In the genomic region with DNA sequence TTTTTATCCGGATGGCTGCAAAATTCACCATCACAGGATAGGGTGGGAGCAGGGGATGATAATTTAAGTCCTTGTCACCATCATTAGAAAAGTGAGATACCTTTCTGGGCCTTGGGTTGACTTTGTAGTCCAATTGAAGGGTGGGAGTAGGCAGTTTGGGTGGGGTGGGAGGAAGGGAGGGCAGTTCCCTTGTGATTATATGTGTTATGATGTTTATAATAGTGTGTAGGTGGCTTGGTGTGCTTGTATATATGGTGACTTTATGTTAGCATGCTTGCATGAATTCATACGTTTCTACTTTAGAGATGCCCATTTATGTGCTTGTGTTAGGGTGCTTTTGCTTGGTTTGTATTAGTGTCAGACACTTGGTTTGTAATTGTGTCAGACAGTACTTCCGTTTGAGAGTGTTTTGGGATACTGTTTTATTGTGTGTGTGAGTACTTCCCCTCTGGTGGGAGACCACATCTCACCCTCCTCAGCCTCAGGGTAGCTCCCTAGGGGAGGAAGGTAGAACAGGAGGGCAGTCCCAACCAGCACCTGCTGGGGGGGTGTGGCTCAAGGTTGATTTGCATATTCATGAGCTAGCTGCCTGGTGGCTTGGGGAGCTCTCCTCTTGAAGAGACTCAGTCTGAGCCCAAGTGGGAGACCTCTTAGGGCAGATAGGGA, we compare ENCODE assay signal across 9 cellular contexts. TPM values are rescaled to one million over a fixed set of nuclear protein-coding genes. Genes with fewer than 3 reads are reported as not detected.
DNase-seq lines count a peak whose midpoint lies in the region; ATAC-seq, FAIRE-seq and TF ChIP-seq lines count a peak whose summit lies in the region.
"Had no signal": no experiment of that assay in that cellular context is flagged by ENCODE, and none has a peak within 500 bp of the region (broad histone marks: within the 10 kb centered on the region; RNA-seq: fewer than 3 reads in every experiment).

No MANE protein-coding gene starts in this region.

- H3K4me2 ChIP-seq in GM12878 (ENCODE audit: control insufficient read depth, insufficient read depth) (no peak overlapping the region), smooth muscle cell (no peak overlapping the region)

- CTCF ChIA-PET in CD8-positive, alpha-beta T cell (lab: Charles Lee): no interaction called here
- CTCF ChIA-PET in GM12878 (lab: Yijun Ruan, JAX): interaction anchor here (0.5 to 4.5 kb wide), 13 partner anchors 10 to 782 kb away, joined by 3 to 92 read pairs (median 4); no protein-coding TSS in a partner anchor

- TF ChIP-seq RAD21 in GM12878 (IDR thresholded peaks at IDR 0.05; ENCODE audit: insufficient read depth, low read depth, low read length): no peak

- 8% methylated on average over 3 of the region's 3 CpGs for WGBS in GM12878 (ENCODE audit: insufficient coverage, insufficient replicate concordance, low lambda C conversion rate, missing lambda C conversion rate)
- WGBS in smooth muscle cell (ENCODE audit: low lambda C conversion rate): 72% methylated on average over 3 of the region's 3 CpGs
- WGBS in prostate gland: 66% methylated on average over 3 of the region's 3 CpGs

- H3K36me3 Mint-ChIP-seq in CD8-positive, alpha-beta T cell: no peaks in the 10 kb centered on the region

- no peaks in the 10 kb centered on the region for H3K4me1 ChIP-seq in CD8-positive, alpha-beta T cell (ENCODE audit: insufficient read depth, low read length)
- peaks cover 29% of the 10 kb centered on the region for H3K4me1 ChIP-seq in GM12878 (ENCODE audit: control insufficient read depth, insufficient read depth, low read length)
- peaks cover 22% of the 10 kb centered on the region for H3K4me1 ChIP-seq in smooth muscle cell (ENCODE audit: low read depth)
- H3K4me1 ChIP-seq in prostate gland (replicated peaks): no peaks in the 10 kb centered on the region

- no peaks in the 10 kb centered on the region for H3K9me3 Mint-ChIP-seq in CD8-positive, alpha-beta T cell

- peak; percentile 87 for ATAC-seq in CD8-positive, alpha-beta T cell
- ATAC-seq in HG03108 (IDR thresholded peaks at IDR 0.05; ENCODE audit: unreplicated experiment) (peak; percentile 62), GM12878 (peak; percentile 85)

- no peak for TF ChIP-seq CTCF in CD8-positive, alpha-beta T cell (IDR thresholded peaks at IDR 0.05)
- TF ChIP-seq CTCF in GM12878 (IDR thresholded peaks at IDR 0.05 in 2 of 3, conservative IDR thresholded peaks at IDR 0.05 in 1 of 3; ENCODE audit: control insufficient read depth in 2 of 3, extremely low read depth in 1 of 3, insufficient read depth in 1 of 3, low read depth in 3 of 3, low read length in 3 of 3) (no peak), smooth muscle cell (IDR thresholded peaks at IDR 0.05; ENCODE audit: borderline replicate concordance, insufficient read depth, poor library complexity, severe bottlenecking) (no peak), prostate gland (IDR thresholded peaks at IDR 0.05) (no peak)

- in situ Hi-C loops in GM12878 (cut with MboI): no loop called here

- BruUV-seq in GM12878 (replicated peaks; lab: Mats Ljungman, UMichigan): no TSS peak

- H3K9ac ChIP-seq in GM12878 (ENCODE audit: control insufficient read depth, insufficient read depth, low read length) (no peak overlapping the region), smooth muscle cell (ENCODE audit: low read depth) (no peak overlapping the region)

- H3K27ac ChIP-seq in CD8-positive, alpha-beta T cell (ENCODE audit: low read depth, low read length): no peak overlapping the region
- H3K27ac ChIP-seq in GM12878 (ENCODE audit: control insufficient read depth, insufficient read depth) (no peak overlapping the region), smooth muscle cell (ENCODE audit: low read depth) (no peak overlapping the region), prostate gland (no peak overlapping the region)

- TF ChIP-seq POLR2A in GM19099 (IDR thresholded peaks at IDR 0.05; ENCODE audit: extremely low read depth, insufficient read length, low read depth): peak; percentile 67
- no peak for TF ChIP-seq POLR2A in GM12878 (IDR thresholded peaks at IDR 0.05; ENCODE audit: low read depth, low read length)
- TF ChIP-seq POLR2A in prostate gland (IDR thresholded peaks at IDR 0.05): no peak

- H3K79me2 ChIP-seq in GM12878 (ENCODE audit: control insufficient read depth, insufficient read depth, low read length): no peaks in the 10 kb centered on the region
- H3K79me2 ChIP-seq in smooth muscle cell (ENCODE audit: low read depth): no peaks in the 10 kb centered on the region

- H3K27me3 ChIP-seq in CD8-positive, alpha-beta T cell (ENCODE audit: insufficient read depth, low read length): no peaks in the 10 kb centered on the region
- H3K27me3 ChIP-seq in GM12878 (replicated peaks in 1 of 2; ENCODE audit: control insufficient read depth in 2 of 2, insufficient read depth in 2 of 2, low read length in 1 of 2) (no peaks in the 10 kb centered on the region), smooth muscle cell (ENCODE audit: low read depth) (peaks cover 33% of the 10 kb centered on the region), prostate gland (replicated peaks; ENCODE audit: insufficient read depth) (peaks cover 7% of the 10 kb centered on the region)

- H3F3A ChIP-seq in smooth muscle cell (ENCODE audit: low read depth): no peaks in the 10 kb centered on the region

- H3K27me3 Mint-ChIP-seq in CD8-positive, alpha-beta T cell (ENCODE audit: low read depth): peaks cover 10% of the 10 kb centered on the region

- H3K4me3 Mint-ChIP-seq in CD8-positive, alpha-beta T cell: no peak overlapping the region

- no peaks in the 10 kb centered on the region for H3K36me3 ChIP-seq in CD8-positive, alpha-beta T cell (ENCODE audit: insufficient read depth, low read length)
- no peaks in the 10 kb centered on the region for H3K36me3 ChIP-seq in GM12878 (ENCODE audit: control insufficient read depth in 2 of 2, insufficient read depth in 2 of 2, low read length in 1 of 2)
- no peaks in the 10 kb centered on the region for H3K36me3 ChIP-seq in smooth muscle cell (ENCODE audit: low read depth)
- H3K36me3 ChIP-seq in prostate gland: no peaks in the 10 kb centered on the region

- H3K4me1 Mint-ChIP-seq in CD8-positive, alpha-beta T cell (ENCODE audit: low read depth): peaks cover 10% of the 10 kb centered on the region

- intact Hi-C loops in CD8-positive, alpha-beta T cell (cut with DNase I, micrococcal nuclease): no loop called here
- intact Hi-C loops in GM12878 (cut with micrococcal nuclease; ENCODE audit: unreplicated experiment): no loop called here
- intact Hi-C loops in prostate gland (cut with DNase I): no loop called here

- no peak overlapping the region for H3K27ac Mint-ChIP-seq in CD8-positive, alpha-beta T cell

- RAD21 ChIA-PET in GM12878 (lab: Charles Lee; ENCODE audit: unreplicated experiment): interaction anchor here (0.5 to 5.2 kb wide), 15 partner anchors 10 to 533 kb away, joined by 3 to 61 read pairs (median 5); partner anchors contain the start of gene UTP11

- H2AFZ ChIP-seq in GM12878 (ENCODE audit: control insufficient read depth, low read depth, low read length): no peak overlapping the region
- no peak overlapping the region for H2AFZ ChIP-seq in smooth muscle cell (ENCODE audit: low read depth)

- peak; percentile 35 for FAIRE-seq in GM12878 (lab: Jason Lieb, UNC)

- SMC1A ChIA-PET in GM12878 (lab: Charles Lee; ENCODE audit: uncharacterized antibody, unreplicated experiment): interaction anchor here (0.7 to 23.8 kb wide), 14 partner anchors 9 to 195 kb away, joined by 3 to 316 read pairs (median 5); no protein-coding TSS in a partner anchor

- POLR2A ChIA-PET in CD8-positive, alpha-beta T cell (lab: Charles Lee): no interaction called here
- POLR2A ChIA-PET in GM12878 (lab: Charles Lee): interaction anchor here (0.5 to 4.2 kb wide), 13 partner anchors 9 to 219 kb away, joined by 3 to 32 read pairs (median 5); no protein-coding TSS in a partner anchor

- peak; percentile 54 to 71; a peak in 2 of 4 replicates for TF ChIP-seq EP300 in GM12878 (IDR thresholded peaks at IDR 0.05; ENCODE audit: borderline replicate concordance in 1 of 2, control insufficient read depth in 1 of 2, low read depth in 2 of 2, low read length in 2 of 2)

- no peaks in the 10 kb centered on the region for H4K20me1 ChIP-seq in GM12878 (ENCODE audit: control insufficient read depth, insufficient read depth)
- no peaks in the 10 kb centered on the region for H4K20me1 ChIP-seq in smooth muscle cell (ENCODE audit: low read depth)

- no peaks in the 10 kb centered on the region for H3K9me3 ChIP-seq in CD8-positive, alpha-beta T cell (ENCODE audit: low read length)
- H3K9me3 ChIP-seq in GM12878 (replicated peaks; ENCODE audit: control insufficient read depth, insufficient read depth, low read length) (no peaks in the 10 kb centered on the region), smooth muscle cell (replicated peaks; ENCODE audit: low read depth) (no peaks in the 10 kb centered on the region), prostate gland (no peaks in the 10 kb centered on the region)

- DNase-seq in CD8-positive, alpha-beta T cell: peak in 2 of 7 experiments; percentile 10 to 46
- DNase-seq in GM12878 (ENCODE audit: low read depth, low spot score) (peak; percentile 58), MV-4-11 (lab: John Stamatoyannopoulos, UW) (no peak), NCI-H128 (lab: John Stamatoyannopoulos, UW; ENCODE audit: unreplicated experiment) (no peak), smooth muscle cell (lab: John Stamatoyannopoulos, UW; ENCODE audit: unreplicated experiment) (no peak), prostate gland (ENCODE audit: low spot score) (no peak)

- H3K4me3 ChIP-seq in CD8-positive, alpha-beta T cell (ENCODE audit: low read depth, low read length): no peak overlapping the region
- H3K4me3 ChIP-seq in GM12878 (no peak overlapping the region), smooth muscle cell (no peak overlapping the region), prostate gland (no peak overlapping the region)

RNA-seq across cellular contexts. Expression of gene POU3F1, which starts 6.3 kb away (rescaled TPM):
- total RNA-seq in CD8-positive, alpha-beta T cell: 1 to 10 TPM; 1.0 to 1.1 TPM
- total RNA-seq in GM12878 (2013; cell fraction: nucleolus; rRNA removed): 0.40 TPM in 1 of 2 replicates, not detected in the other
- total RNA-seq in GM12878 (2014; rRNA removed) (0.23 and 0.38 TPM in 2 replicates), GM12878 (2014; rRNA removed; fragmentation: Illumina TruSeq; extraction: Trizol) (0.09 and 0.14 TPM in 2 replicates), GM12878 (2021) (0.38 and 0.53 TPM in 2 replicates), smooth muscle cell (not detected in 2 replicates), prostate gland (1 to 10 TPM in 1 of 2 donors, under 1 TPM in 1; 0.09 to 3.4 TPM)
- not detected for polyA plus RNA-seq in GM12878 (2011; ENCODE audit: low read depth)
- polyA plus RNA-seq in GM12878 (2011; rRNA removed) (0.10 TPM in 1 of 2 replicates, not detected in the other), GM12878 (2014; fragmentation: Illumina TruSeq; extraction: Trizol) (0.09 and 0.13 TPM in 2 replicates), GM12878 (2014; fragmentation: Nextera tagmentation; extraction: Ambion mirVana) (under 1 TPM in 1 of 2 experiments, not detected in 1; 0.04 TPM), GM12878 (2014; rRNA removed) (0.15 and 0.53 TPM in 2 replicates), GM12878 (2016; fragmentation: Nextera tagmentation; extraction: Ambion mirVana) (not detected), smooth muscle cell (0.55 and 1.4 TPM in 2 replicates)
- 0.13 TPM in 2 replicates for polyA plus RNA-seq in GM12878 (2011; cell fraction: cytosol; rRNA removed)
- 0.34 and 0.53 TPM in 2 replicates for polyA plus RNA-seq in GM12878 (2011; cell fraction: nucleus; rRNA removed)
- polyA plus RNA-seq in GM12878 (2012): 0.06 and 0.07 TPM in 2 replicates
- polyA minus RNA-seq in GM12878 (2011; rRNA and poly(A)+ RNA removed): not detected in 2 replicates
- polyA minus RNA-seq in GM12878 (2011; cell fraction: cytosol; rRNA and poly(A)+ RNA removed): 0.42 TPM in 1 of 2 replicates, not detected in the other
- polyA minus RNA-seq in GM12878 (2011; cell fraction: nucleus; rRNA and poly(A)+ RNA removed): 0.24 and 0.38 TPM in 2 replicates
- total RNA-seq: epithelial cell of proximal tubule had no signal

RNA-seq across cellular contexts. Expression of gene UTP11, which starts 40.3 kb away (rescaled TPM):
- 10 to 100 TPM; 12.8 to 14.0 TPM for total RNA-seq in CD8-positive, alpha-beta T cell
- 27.6 and 31.6 TPM in 2 replicates for total RNA-seq in GM12878 (2013; cell fraction: nucleolus; rRNA removed)
- total RNA-seq in GM12878 (2014; rRNA removed) (51.5 and 55.0 TPM in 2 replicates), GM12878 (2014; rRNA removed; fragmentation: Illumina TruSeq; extraction: Trizol) (77.8 and 78.1 TPM in 2 replicates), GM12878 (2021) (39.6 and 41.8 TPM in 2 replicates), smooth muscle cell (72.4 and 73.5 TPM in 2 replicates), prostate gland (10 to 100 TPM; 26.9 to 36.5 TPM)
- polyA plus RNA-seq in GM12878 (2011; ENCODE audit: low read depth): 9.8 TPM
- polyA plus RNA-seq in GM12878 (2011; rRNA removed) (34.5 and 47.6 TPM in 2 replicates), GM12878 (2014; fragmentation: Illumina TruSeq; extraction: Trizol) (125 and 146 TPM in 2 replicates), GM12878 (2014; fragmentation: Nextera tagmentation; extraction: Ambion mirVana) (100 to 1,000 TPM in 1 of 2 experiments, 10 to 100 TPM in 1; 96.4 to 107 TPM), GM12878 (2014; rRNA removed) (54.9 and 57.2 TPM in 2 replicates), GM12878 (2016; fragmentation: Nextera tagmentation; extraction: Ambion mirVana) (10 to 100 TPM; 62.7 to 65.7 TPM), smooth muscle cell (43.7 and 44.4 TPM in 2 replicates)
- polyA plus RNA-seq in GM12878 (2011; cell fraction: cytosol; rRNA removed): 15.4 and 18.0 TPM in 2 replicates
- polyA plus RNA-seq in GM12878 (2011; cell fraction: nucleus; rRNA removed): 9.2 and 15.4 TPM in 2 replicates
- 19.1 and 19.2 TPM in 2 replicates for polyA plus RNA-seq in GM12878 (2012)
- polyA minus RNA-seq in GM12878 (2011; rRNA and poly(A)+ RNA removed): 8.6 and 11.3 TPM in 2 replicates
- polyA minus RNA-seq in GM12878 (2011; cell fraction: cytosol; rRNA and poly(A)+ RNA removed): 7.9 and 9.7 TPM in 2 replicates
- 7.7 and 12.4 TPM in 2 replicates for polyA minus RNA-seq in GM12878 (2011; cell fraction: nucleus; rRNA and poly(A)+ RNA removed)

RNA-seq across cellular contexts. Expression of gene FHL3, which starts 47.6 kb away (rescaled TPM):
- total RNA-seq in CD8-positive, alpha-beta T cell: 1 to 10 TPM; 5.6 to 5.9 TPM
- 9.3 and 14.1 TPM in 2 replicates for total RNA-seq in GM12878 (2013; cell fraction: nucleolus; rRNA removed)
- total RNA-seq in GM12878 (2014; rRNA removed) (8.1 and 8.9 TPM in 2 replicates), GM12878 (2014; rRNA removed; fragmentation: Illumina TruSeq; extraction: Trizol) (4.2 and 5.2 TPM in 2 replicates), GM12878 (2021) (11.5 and 13.9 TPM in 2 replicates), smooth muscle cell (29.5 and 32.0 TPM in 2 replicates), prostate gland (10 to 100 TPM; 14.2 to 40.6 TPM)
- polyA plus RNA-seq in GM12878 (2011; ENCODE audit: low read depth): 4.2 TPM
- polyA plus RNA-seq in GM12878 (2011; rRNA removed) (0.53 and 1.3 TPM in 2 replicates), GM12878 (2014; fragmentation: Illumina TruSeq; extraction: Trizol) (3.9 and 9.2 TPM in 2 replicates), GM12878 (2014; fragmentation: Nextera tagmentation; extraction: Ambion mirVana) (1 to 10 TPM in 1 of 2 experiments, under 1 TPM in 1; 0.26 to 1.3 TPM), GM12878 (2014; rRNA removed) (7.7 and 10.3 TPM in 2 replicates), GM12878 (2016; fragmentation: Nextera tagmentation; extraction: Ambion mirVana) (10 to 100 TPM; 10.1 to 10.7 TPM), smooth muscle cell (67.1 and 70.2 TPM in 2 replicates)
- 2.2 and 2.6 TPM in 2 replicates for polyA plus RNA-seq in GM12878 (2011; cell fraction: cytosol; rRNA removed)
- polyA plus RNA-seq in GM12878 (2011; cell fraction: nucleus; rRNA removed): 3.2 and 3.6 TPM in 2 replicates
- polyA plus RNA-seq in GM12878 (2012): 9.1 and 13.9 TPM in 2 replicates
- 1.8 and 4.2 TPM in 2 replicates for polyA minus RNA-seq in GM12878 (2011; rRNA and poly(A)+ RNA removed)
- 2.3 and 6.5 TPM in 2 replicates for polyA minus RNA-seq in GM12878 (2011; cell fraction: cytosol; rRNA and poly(A)+ RNA removed)
- 2.7 and 3.2 TPM in 2 replicates for polyA minus RNA-seq in GM12878 (2011; cell fraction: nucleus; rRNA and poly(A)+ RNA removed)
